Comparison of ENCODE assay signal across 23 cellular contexts in the genomic region with DNA sequence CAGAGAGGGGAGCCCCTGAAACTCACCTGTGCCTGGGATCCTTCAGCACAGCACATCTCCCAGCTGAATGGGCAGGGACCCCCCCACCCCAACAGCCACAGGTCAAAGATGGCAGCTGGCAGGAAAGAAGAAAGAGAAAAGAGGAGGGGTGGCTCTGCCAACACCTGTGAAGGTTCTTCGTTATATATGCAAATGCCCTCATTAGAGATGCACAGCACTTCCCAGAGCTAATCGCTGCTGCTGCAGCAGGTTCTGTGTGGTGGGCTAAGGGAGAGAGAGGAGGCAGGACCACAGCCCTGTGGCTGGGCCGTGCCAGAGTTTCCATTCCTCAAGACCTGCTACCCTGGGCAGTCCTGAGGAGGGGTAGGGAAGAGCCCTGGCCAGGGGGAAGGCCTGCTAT.
"Had no signal": no experiment of that assay in that cellular context is flagged by ENCODE, and none has a peak within 500 bp of the region (broad histone marks: within the 10 kb centered on the region; RNA-seq: fewer than 3 reads in every experiment).

No MANE protein-coding gene starts in this region.

- H3K9me3 ChIP-seq: esophagus muscularis mucosa, gastrocnemius medialis, left ventricle myocardium inferior, lower lobe of right lung, psoas muscle, right lobe of liver, thoracic aorta, transverse colon had no signal

- FAIRE-seq: colon, keratinocyte, urothelium cell line had no signal

- DNase-seq: effector memory CD8-positive, alpha-beta T cell; gastrocnemius medialis; glutamatergic neuron; immature natural killer cell; left cardiac atrium; left ventricle myocardium inferior; lower lobe of right lung; midbrain; psoas muscle; retina; right lobe of liver; stimulated activated CD4-positive, alpha-beta T cell treated with anti-CD3 and anti-CD28 coated beads, Interleukin-15, amount 100 ng/mL, for 24 hours; stimulated activated CD4-positive, alpha-beta T cell treated with anti-CD3 and anti-CD28 coated beads, Interleukin-1b, Interleukin-23, amount 100 ng/mL, for 48 hours; stimulated activated CD4-positive, alpha-beta T cell treated with anti-CD3 and anti-CD28 coated beads, Interleukin-4, amount 100 ng/mL, for 24 hours; stimulated activated naive B cell treated with anti-CD40 and anti-IgM and Interleukin-4, amounts not matched to agents 10 μg/mL and 1 μg/mL and 100 μg/mL, for 72 hours; stimulated activated naive CD8-positive, alpha-beta T cell treated with anti-CD3 and anti-CD28 coated beads, Interleukin-15, amount 100 ng/mL, for 72 hours; transverse colon had no signal

- H3K4me1 ChIP-seq: left ventricle myocardium inferior, lower lobe of right lung, right lobe of liver, transverse colon had no signal

- ATAC-seq: effector memory CD8-positive, alpha-beta T cell; gastrocnemius medialis; left cardiac atrium; lower lobe of right lung; stimulated activated naive B cell treated with anti-CD40 and anti-IgM and Interleukin-4, amounts not matched to agents 10 μg/mL and 1 μg/mL and 100 μg/mL, for 72 hours; stimulated activated naive CD8-positive, alpha-beta T cell treated with anti-CD3 and anti-CD28 coated beads, Interleukin-15, amount 100 ng/mL, for 72 hours had no signal

- H3K27ac ChIP-seq: epithelial cell of prostate, esophagus muscularis mucosa, gastrocnemius medialis, left ventricle myocardium inferior, lower lobe of right lung, psoas muscle, right lobe of liver, thoracic aorta, transverse colon had no signal

- H3K27me3 ChIP-seq: gastrocnemius medialis, right lobe of liver had no signal

- H3K4me3 ChIP-seq: esophagus muscularis mucosa, gastrocnemius medialis, left ventricle myocardium inferior, lower lobe of right lung, psoas muscle, right lobe of liver, thoracic aorta, transverse colon had no signal

- H3K36me3 ChIP-seq: esophagus muscularis mucosa, gastrocnemius medialis, left ventricle myocardium inferior, lower lobe of right lung, right lobe of liver, thoracic aorta, transverse colon had no signal
